ENCODE assay signal across 8 cellular contexts in genomic region chr12:62813031-62813829, GRCh38.
A peak's percentile ranks its signal among the peaks of the same experiment; 100 is the strongest.
DNase-seq lines count a peak whose midpoint lies in the region; ATAC-seq, FAIRE-seq and TF ChIP-seq lines count a peak whose summit lies in the region.

No MANE protein-coding gene starts in this region.

- no peak for FAIRE-seq in HepG2 (lab: Jason Lieb, UNC)

- ATAC-seq in HepG2, result no peak
- ATAC-seq in HG03378 (IDR thresholded peaks at IDR 0.05; ENCODE audit: unreplicated experiment), result peak; percentile 57
- peak; percentile 95 for ATAC-seq in SK-N-SH treated with all-trans-retinoic acid at 6 μM for 48 hours

- TF ChIP-seq EP300 in HepG2 (IDR thresholded peaks at IDR 0.05; ENCODE audit: low read depth in 2 of 2, low read length in 2 of 2) (no peak), HepG2 (CRISPR knock-in tag; IDR thresholded peaks at IDR 0.05; ENCODE audit: borderline replicate concordance) (no peak)

- no peak overlapping the region for H3K27ac ChIP-seq in liver (ENCODE audit: low read depth in 1 of 2, low read length in 2 of 2)
- no peak overlapping the region for H3K27ac ChIP-seq in HepG2 (ENCODE audit: extremely low read length, insufficient read depth, low read length)

- peaks cover 16% of the 10 kb centered on the region for H3K79me2 ChIP-seq in HepG2 (ENCODE audit: insufficient read depth, low read length)

- H3K27me3 ChIP-seq in liver (ENCODE audit: control insufficient read depth in 4 of 4, insufficient read depth in 4 of 4, low read length in 3 of 4) (no peaks in the 10 kb centered on the region), HepG2 (ENCODE audit: control insufficient read depth in 1 of 2, insufficient read depth in 2 of 2, low read length in 2 of 2) (no peaks in the 10 kb centered on the region)

- intact Hi-C loops in HepG2 (cut with micrococcal nuclease; ENCODE audit: unreplicated experiment), result no loop called here

- TF ChIP-seq POLR2A in HepG2 (IDR thresholded peaks at IDR 0.05; ENCODE audit: insufficient read depth in 1 of 2, low read depth in 2 of 2, low read length in 2 of 2), result no peak

- TF ChIP-seq CTCF in liver (IDR thresholded peaks at IDR 0.05; ENCODE audit: low read depth, low read length, missing input control) (peak; percentile 57), HepG2 (CRISPR knock-in tag; IDR thresholded peaks at IDR 0.05) (no peak)

- H2AFZ ChIP-seq in HepG2 (ENCODE audit: low read length), result no peak overlapping the region

- TF ChIP-seq RAD21 in liver (IDR thresholded peaks at IDR 0.05) (peak; percentile 74 to 83), HepG2 (CRISPR knock-in tag; IDR thresholded peaks at IDR 0.05) (no peak)

- no TSS peak for BruUV-seq in HepG2 (replicated peaks; lab: Mats Ljungman, UMichigan)

- H3K9me3 ChIP-seq in liver (ENCODE audit: control insufficient read depth in 4 of 4, low read length in 3 of 4), result no peaks in the 10 kb centered on the region
- no peaks in the 10 kb centered on the region for H3K9me3 ChIP-seq in HepG2 (ENCODE audit: low read length)

- H3K9ac ChIP-seq in liver (ENCODE audit: low read depth in 1 of 2, low read length in 2 of 2) (no peak overlapping the region), HepG2 (ENCODE audit: insufficient read depth, low read depth, low read length) (no peak overlapping the region)

- CTCF ChIA-PET in HepG2 (lab: Yijun Ruan, JAX; ENCODE audit: low intra/inter-chr PET ratio, low total read pairs), result no interaction called here

- no peaks in the 10 kb centered on the region for H3K36me3 ChIP-seq in liver (ENCODE audit: control insufficient read depth in 4 of 4, insufficient read depth in 3 of 4, low read depth in 1 of 4, low read length in 3 of 4)
- peaks cover 7 to 32% of the 10 kb centered on the region in 2 experiments for H3K36me3 ChIP-seq in HepG2 (replicated peaks in 1 of 2; ENCODE audit: control insufficient read depth in 1 of 2, insufficient read depth in 2 of 2, low read length in 2 of 2)

- H3K4me3 ChIP-seq in liver (ENCODE audit: low read depth in 1 of 3, low read length in 3 of 3) (no peak overlapping the region), HepG2 (replicated peaks in 1 of 3; ENCODE audit: insufficient read depth in 1 of 3, low read depth in 2 of 3, low read length in 3 of 3) (no peak overlapping the region)

- in situ Hi-C loops in HepG2 (cut with HindIII; ENCODE audit: extremely low pct_ligation_motif_present, low pct_unique_long_range_greater_than_20kb), result no loop called here
- in situ Hi-C loops in T47D (cut with HindIII; ENCODE audit: low pct_unique_long_range_greater_than_20kb, low sequenced_read_pairs), result no loop called here

- no peaks in the 10 kb centered on the region; the same call in 1 of the 2 replicates for H4K20me1 ChIP-seq in HepG2 (ENCODE audit: insufficient read depth, low read length)

- H3K4me2 ChIP-seq in HepG2 (ENCODE audit: low read depth, low read length), result no peak overlapping the region

- WGBS in liver, result 16% methylated on average over 18 of the region's 18 CpGs
- 97% methylated on average over 18 of the region's 18 CpGs for WGBS in HepG2 (ENCODE audit: low lambda C conversion rate)

- H3K4me1 ChIP-seq in liver (ENCODE audit: control insufficient read depth in 4 of 4, insufficient read depth in 4 of 4, low read length in 3 of 4) (peaks cover 0 to 4% (median 0%) of the 10 kb centered on the region in 4 donors), HepG2 (ENCODE audit: insufficient read depth, low read length) (no peaks in the 10 kb centered on the region)

- POLR2A ChIA-PET in HepG2 (lab: Yijun Ruan, JAX), result no interaction called here

- DNase-seq in HepG2 (ENCODE audit: low spot score) (no peak), T47D (ENCODE audit: low read depth in 1 of 2, low spot score in 1 of 2) (peak; percentile 55 to 82), islet precursor cell (peak; percentile 74), NCI-H345 (lab: John Stamatoyannopoulos, UW) (no peak)
- peak; percentile 62 for DNase-seq in stimulated activated CD4-positive, alpha-beta T cell treated with anti-CD3 and anti-CD28 coated beads, Interleukin-15, amount 100 ng/mL, for 24 hours

TF ChIP-seq in liver, 16 proteins besides CTCF, POLR2A, EP300 and RAD21 (continues in another document):
- TF ChIP-seq HNF4A (conservative IDR thresholded peaks at IDR 0.05), result no peak
- TF ChIP-seq REST (IDR thresholded peaks at IDR 0.05), result no peak

TF ChIP-seq in HepG2, 621 proteins besides CTCF, POLR2A, EP300 and RAD21:
- no peak for TF ChIP-seq MBD4 (IDR thresholded peaks at IDR 0.05; ENCODE audit: borderline replicate concordance, low read length)
- TF ChIP-seq KLF16 (CRISPR knock-in tag; IDR thresholded peaks at IDR 0.05), result no peak
- TF ChIP-seq ELF3 (CRISPR knock-in tag; IDR thresholded peaks at IDR 0.05), result no peak
- no peak for TF ChIP-seq NR2C2 (CRISPR knock-in tag; IDR thresholded peaks at IDR 0.05; ENCODE audit: borderline replicate concordance)
- no peak for TF ChIP-seq HCFC1 (IDR thresholded peaks at IDR 0.05; ENCODE audit: low read depth, low read length)

TF ChIP-seq in SK-N-SH treated with all-trans-retinoic acid at 6 μM for 48 hours, 23 proteins besides CTCF, POLR2A, EP300 and RAD21:
- no peak for TF ChIP-seq ARNTL (CRISPR knock-in tag; IDR thresholded peaks at IDR 0.05; ENCODE audit: borderline replicate concordance, low read depth)
- no peak for TF ChIP-seq ZNF8 (CRISPR knock-in tag; IDR thresholded peaks at IDR 0.05)
- no peak for TF ChIP-seq SNAI2 (CRISPR knock-in tag; IDR thresholded peaks at IDR 0.05)
- no peak for TF ChIP-seq TSHZ2 (CRISPR knock-in tag; IDR thresholded peaks at IDR 0.05)

Comparison
In these comparisons a context has a peak if more than half of its experiments do, and no peak if none do; other contexts are left out.
1. DNase-seq: peak in T47D (2 of 2), islet precursor cell (single experiment) and stimulated activated CD4-positive, alpha-beta T cell treated with anti-CD3 and anti-CD28 coated beads, Interleukin-15, amount 100 ng/mL, for 24 hours (single experiment); none in HepG2 (single experiment) and NCI-H345 (single experiment).